Comparison of ENCODE assay signal across 8 cellular contexts in genomic region chr17:17900615-17901520, GRCh38.
DNase-seq lines count a peak whose midpoint lies in the region; ATAC-seq, FAIRE-seq and TF ChIP-seq lines count a peak whose summit lies in the region.

No MANE protein-coding gene starts in this region.

- H3K36me3 Mint-ChIP-seq in activated CD4-positive, alpha-beta T cell treated with anti-CD3 and anti-CD28 coated beads for 36 hours (ENCODE audit: low read depth): no peaks in the 10 kb centered on the region

- CTCF ChIA-PET in K562 (lab: Yijun Ruan, JAX; ENCODE audit: low intra/inter-chr PET ratio): interaction anchor here (0.6 kb wide), 1 partner anchor 23 kb away, joined by 4 read pairs; no protein-coding TSS in a partner anchor
- CTCF ChIA-PET in activated CD4-positive, alpha-beta T cell treated with anti-CD3 and anti-CD28 coated beads for 36 hours (lab: Charles Lee): interaction anchor here (0.6 to 1.8 kb wide), 3 partner anchors 9 to 133 kb away, joined by 3 to 7 read pairs (median 5); no protein-coding TSS in a partner anchor

- H3K36me3 ChIP-seq in K562 (ENCODE audit: control insufficient read depth, insufficient read depth, low read length): no peaks in the 10 kb centered on the region
- H3K36me3 ChIP-seq in thyroid gland: peaks cover 0 to 16% of the 10 kb centered on the region in 2 donors

- no peak for FAIRE-seq in K562 (lab: Jason Lieb, UNC)

- no peaks in the 10 kb centered on the region for H4K20me1 ChIP-seq in K562 (replicated peaks; ENCODE audit: control insufficient read depth, insufficient read depth, low read length)

- H3K4me3 ChIP-seq in K562 (no peak overlapping the region), thyroid gland (replicated peaks in 1 of 3) (no peak overlapping the region)

- H3K4me1 Mint-ChIP-seq in activated CD4-positive, alpha-beta T cell treated with anti-CD3 and anti-CD28 coated beads for 36 hours: no peaks in the 10 kb centered on the region

- intact Hi-C loops in K562 (cut with micrococcal nuclease): no loop called here
- intact Hi-C loops in left colon (cut with DNase I, micrococcal nuclease): no loop called here
- intact Hi-C loops in thyroid gland (cut with DNase I): loop anchor here (10.0 kb wide), 1 partner anchor 74 kb away; the partner anchor contains the start of genes DRC3 and TOM1L2
- intact Hi-C loops in activated CD4-positive, alpha-beta T cell treated with anti-CD3 and anti-CD28 coated beads for 36 hours (cut with DNase I, micrococcal nuclease): no loop called here

- no peak overlapping the region for H3K27ac ChIP-seq in K562 (ENCODE audit: extremely low read depth, low read depth, low read length)
- peak overlapping the region; percentile 22 to 61 (median 33) for H3K27ac ChIP-seq in thyroid gland

- no peak for TF ChIP-seq RAD21 in K562 (CRISPR knock-in tag; conservative IDR thresholded peaks at IDR 0.05 in 1 of 2, IDR thresholded peaks at IDR 0.05 in 1 of 2)

- TF ChIP-seq POLR2A in K562 (conservative IDR thresholded peaks at IDR 0.05) (no peak), thyroid gland (IDR thresholded peaks at IDR 0.05) (no peak)

- ATAC-seq in K562: no peak
- ATAC-seq in left colon: peak; percentile 93
- no peak for ATAC-seq in HG03342 (IDR thresholded peaks at IDR 0.05; ENCODE audit: unreplicated experiment)
- ATAC-seq in activated CD4-positive, alpha-beta T cell treated with anti-CD3 and anti-CD28 coated beads for 36 hours: no peak

- no peaks in the 10 kb centered on the region for H3K79me2 ChIP-seq in K562 (ENCODE audit: control insufficient read depth, insufficient read depth, low read length)

- no peaks in the 10 kb centered on the region for H3K9me3 Mint-ChIP-seq in activated CD4-positive, alpha-beta T cell treated with anti-CD3 and anti-CD28 coated beads for 36 hours (ENCODE audit: low read depth)

- H3K4me2 ChIP-seq in K562 (ENCODE audit: insufficient read depth, low read length): no peak overlapping the region

- H3K4me1 ChIP-seq in K562 (replicated peaks in 1 of 2; ENCODE audit: control insufficient read depth in 2 of 2, insufficient read depth in 2 of 2, low read length in 2 of 2) (no peaks in the 10 kb centered on the region; a peak in 2 of 5 replicates), thyroid gland (peaks cover 21 to 39% of the 10 kb centered on the region in 2 donors)

- H3K27me3 Mint-ChIP-seq in activated CD4-positive, alpha-beta T cell treated with anti-CD3 and anti-CD28 coated beads for 36 hours: no peaks in the 10 kb centered on the region

- peak overlapping the region in 1 of 2 experiments; percentile 61; a peak in 1 of 4 replicates for H3K9ac ChIP-seq in K562 (ENCODE audit: insufficient read depth in 1 of 2, low read depth in 2 of 2, low read length in 2 of 2)

- H2AFZ ChIP-seq in K562 (ENCODE audit: low read depth, low read length): no peak overlapping the region

- no peaks in the 10 kb centered on the region for H3K9me1 ChIP-seq in K562 (ENCODE audit: control insufficient read depth, insufficient read depth, low read length)

- no peaks in the 10 kb centered on the region for H3K27me3 ChIP-seq in K562 (ENCODE audit: control insufficient read depth in 2 of 2, insufficient read depth in 2 of 2, low read length in 2 of 2)
- H3K27me3 ChIP-seq in thyroid gland: no peaks in the 10 kb centered on the region

- POLR2A ChIA-PET in K562 (lab: Yijun Ruan, JAX): interaction anchor here (0.6 to 1.0 kb wide), 4 partner anchors 10 to 228 kb away, joined by 3 to 5 read pairs (median 3); no protein-coding TSS in a partner anchor
- POLR2A ChIA-PET in activated CD4-positive, alpha-beta T cell treated with anti-CD3 and anti-CD28 coated beads for 36 hours (lab: Charles Lee): no interaction called here

- no peak overlapping the region for H3K4me3 Mint-ChIP-seq in activated CD4-positive, alpha-beta T cell treated with anti-CD3 and anti-CD28 coated beads for 36 hours

- TF ChIP-seq EP300 in K562 (IDR thresholded peaks at IDR 0.05; ENCODE audit: low read length): no peak

- no peaks in the 10 kb centered on the region for H3K9me3 ChIP-seq in K562 (replicated peaks; ENCODE audit: control insufficient read depth, insufficient read depth, low read depth, low read length)
- H3K9me3 ChIP-seq in thyroid gland: no peaks in the 10 kb centered on the region

- 19% methylated on average over 6 of the region's 7 CpGs for WGBS in K562 (ENCODE audit: insufficient coverage, low coverage, missing lambda C conversion rate)
- 14 to 16% methylated on average over 7 of the region's 7 CpGs for WGBS in thyroid gland, 2 donors

- in situ Hi-C loops in ACHN (cut with HindIII; ENCODE audit: low pct_ligation_motif_present, low pct_unique_long_range_greater_than_20kb, low sequenced_read_pairs) (no loop called here), K562 (cut with MboI) (no loop called here)

- TF ChIP-seq CTCF in K562 (IDR thresholded peaks at IDR 0.05 in 2 of 3, conservative IDR thresholded peaks at IDR 0.05 in 1 of 3; ENCODE audit: insufficient read depth in 2 of 3, low read depth in 1 of 3, low read length in 3 of 3) (no peak), thyroid gland (IDR thresholded peaks at IDR 0.05) (no peak)

- H3K27ac Mint-ChIP-seq in activated CD4-positive, alpha-beta T cell treated with anti-CD3 and anti-CD28 coated beads for 36 hours: no peak overlapping the region

- BruUV-seq in K562 (replicated peaks; lab: Mats Ljungman, UMichigan): no TSS peak

- peak; percentile 72 for DNase-seq in ACHN
- DNase-seq in M059J (ENCODE audit: low read depth): peak; percentile 98
- no peak for DNase-seq in K562 (ENCODE audit: extremely low read depth in 1 of 4, low spot score in 3 of 4)
- peak; percentile 59 to 76 for DNase-seq in left colon
- DNase-seq in thyroid gland: peak; percentile 78 to 82
- DNase-seq in activated T-cell treated with anti-CD3 and anti-CD28 coated beads for 4 hours: no peak
- DNase-seq in activated CD4-positive, alpha-beta T cell treated with anti-CD3 and anti-CD28 coated beads for 36 hours: no peak

TF ChIP-seq in K562, 482 proteins besides CTCF, POLR2A, EP300 and RAD21:
- no peak for TF ChIP-seq DNMT1 (IDR thresholded peaks at IDR 0.05)
- TF ChIP-seq CEBPG (CRISPR knock-in tag; IDR thresholded peaks at IDR 0.05): no peak
- TF ChIP-seq CEBPG (tag; conservative IDR thresholded peaks at IDR 0.05 in 1 of 2, IDR thresholded peaks at IDR 0.05 in 1 of 2): 0 out of 4 replicates have a peak, but pooled peaks of 1 of the 2 experiments have one; percentile 7
- no peak for TF ChIP-seq ZNF778 (CRISPR knock-in tag; IDR thresholded peaks at IDR 0.05)
- TF ChIP-seq NR2C2 (CRISPR knock-in tag; IDR thresholded peaks at IDR 0.05): no peak
- TF ChIP-seq NR2C2 (tag; IDR thresholded peaks at IDR 0.05): peak; percentile 65; the same call in 1 of the 2 replicates
- no peak for TF ChIP-seq RAD51 (IDR thresholded peaks at IDR 0.05; ENCODE audit: borderline replicate concordance, low read depth)
- no peak for TF ChIP-seq NR4A1 (CRISPR knock-in tag; IDR thresholded peaks at IDR 0.05)
- no peak for TF ChIP-seq NR4A1 (tag; IDR thresholded peaks at IDR 0.05)
- TF ChIP-seq TCF7 (IDR thresholded peaks at IDR 0.05; ENCODE audit: borderline replicate concordance): no peak
- TF ChIP-seq ZNF696 (CRISPR knock-in tag; conservative IDR thresholded peaks at IDR 0.05): no peak
- TF ChIP-seq TAL1 (IDR thresholded peaks at IDR 0.05): no peak
- TF ChIP-seq HMBOX1 (IDR thresholded peaks at IDR 0.05): no peak
- no peak for TF ChIP-seq GTF2A2 (tag; IDR thresholded peaks at IDR 0.05)
- no peak for TF ChIP-seq ZNF77 (CRISPR knock-in tag; IDR thresholded peaks at IDR 0.05)
- TF ChIP-seq KDM4B (IDR thresholded peaks at IDR 0.05; ENCODE audit: borderline replicate concordance in 2 of 2, low read depth in 1 of 2): no peak
- 0 out of 2 replicates have a peak, but pooled peaks have one; percentile 18 for TF ChIP-seq GABPA (tag; conservative IDR thresholded peaks at IDR 0.05; ENCODE audit: low read depth)
- no peak for TF ChIP-seq HBP1 (CRISPR knock-in tag; IDR thresholded peaks at IDR 0.05)
- no peak for TF ChIP-seq CHD2 (IDR thresholded peaks at IDR 0.05; ENCODE audit: low read depth, low read length)
- TF ChIP-seq ZBTB17 (CRISPR knock-in tag; IDR thresholded peaks at IDR 0.05): no peak
- no peak for TF ChIP-seq SAFB2 (IDR thresholded peaks at IDR 0.05; ENCODE audit: borderline replicate concordance, low read depth, low read length, severe bottlenecking)
- TF ChIP-seq PURB (CRISPR knock-in tag; IDR thresholded peaks at IDR 0.05; ENCODE audit: low read depth): no peak
- TF ChIP-seq TOE1 (IDR thresholded peaks at IDR 0.05; ENCODE audit: borderline replicate concordance): no peak
- no peak for TF ChIP-seq TOE1 (CRISPR knock-in tag; IDR thresholded peaks at IDR 0.05; ENCODE audit: borderline replicate concordance, low read depth)
- TF ChIP-seq NFIC (IDR thresholded peaks at IDR 0.05): peak; percentile 25
- no peak for TF ChIP-seq HMG20B (CRISPR knock-in tag; IDR thresholded peaks at IDR 0.05)
- no peak for TF ChIP-seq HCFC1 (IDR thresholded peaks at IDR 0.05; ENCODE audit: low read depth, low read length)

Comparison
In these comparisons a context has a peak if more than half of its experiments do, and no peak if none do; other contexts are left out.
1. DNase-seq: peak in ACHN (single experiment), M059J (single experiment), left colon (2 of 2) and thyroid gland (2 of 2); none in K562 (0 of 4), activated T-cell treated with anti-CD3 and anti-CD28 coated beads for 4 hours (single experiment) and activated CD4-positive, alpha-beta T cell treated with anti-CD3 and anti-CD28 coated beads for 36 hours (single experiment).